Comparison of ENCODE assay signal across 1 cellular context in genomic region chr6:120872262-120872578, GRCh38.
TF ChIP-seq lines count a peak whose summit lies in the region.

No MANE protein-coding gene starts in this region.

TF ChIP-seq in GM23338, 12 proteins besides CTCF, POLR2A, EP300 and RAD21 (continued from another document):
- TF ChIP-seq REST (IDR thresholded peaks at IDR 0.05; ENCODE audit: unreplicated experiment) = no peak
- no peak for TF ChIP-seq JUNB (IDR thresholded peaks at IDR 0.05; ENCODE audit: unreplicated experiment)
- no peak for TF ChIP-seq ZNF114 (CRISPR knock-in tag; IDR thresholded peaks at IDR 0.05)
